In genomic region chr9:77718298-77718640, GRCh38 we compare ENCODE assay signal across 8 cellular contexts.
DNase-seq lines count a peak whose midpoint lies in the region; ATAC-seq and TF ChIP-seq lines count a peak whose summit lies in the region.
"Not testable (repeated sequence)": the region's sequence is repeated elsewhere in the genome, so short reads cannot be mapped to it uniquely, and the experiment has no call there.

No MANE protein-coding gene starts in this region.

- H3F3A ChIP-seq in PC-3 (ENCODE audit: low read length, unreplicated experiment), result not testable (repeated sequence)

- H3K9me3 Mint-ChIP-seq in activated CD8-positive, alpha-beta T cell treated with anti-CD3 and anti-CD28 coated beads for 36 hours; activated naive CD8-positive, alpha-beta T cell treated with anti-CD3 and anti-CD28 coated beads, Interleukin-2, amount 50 U/mL, for 24 hours; type B pancreatic cell: not testable (repeated sequence)

- H3K9ac ChIP-seq in PC-3 (ENCODE audit: low read length), result not testable (repeated sequence)
- peak overlapping the region; percentile 68; the same call in 1 of the 2 replicates for H3K9ac ChIP-seq in iPS-20b (ENCODE audit: low read depth, low read length)

- H3K4me3 Mint-ChIP-seq in activated CD8-positive, alpha-beta T cell treated with anti-CD3 and anti-CD28 coated beads for 36 hours; type B pancreatic cell: not testable (repeated sequence)
- H3K4me3 Mint-ChIP-seq in activated naive CD8-positive, alpha-beta T cell treated with anti-CD3 and anti-CD28 coated beads, Interleukin-2, amount 50 U/mL, for 24 hours, result peak overlapping the region; percentile 58

- not testable (repeated sequence) for TF ChIP-seq EP300 in sigmoid colon (IDR thresholded peaks at IDR 0.05)

- H3K9me2 ChIP-seq in PC-3 (replicated peaks; ENCODE audit: low read length), result not testable (repeated sequence)

- not testable (repeated sequence) for TF ChIP-seq CTCF in PC-3 (conservative IDR thresholded peaks at IDR 0.05; ENCODE audit: low read depth, low read length); activated CD8-positive, alpha-beta T cell treated with anti-CD3 and anti-CD28 coated beads for 36 hours (IDR thresholded peaks at IDR 0.05); dorsolateral prefrontal cortex (IDR thresholded peaks at IDR 0.05 in 54 of 56, conservative IDR thresholded peaks at IDR 0.05 in 2 of 56; ENCODE audit: low read depth in 1 of 56, partially characterized antibody in 56 of 56); sigmoid colon (IDR thresholded peaks at IDR 0.05); type B pancreatic cell (conservative IDR thresholded peaks at IDR 0.05)

- H3K36me3 ChIP-seq in PC-3 (ENCODE audit: low read depth, low read length); iPS-20b (ENCODE audit: insufficient read depth, low read depth, low read length); sigmoid colon: not testable (repeated sequence)

- H3K27ac ChIP-seq in PC-3 (ENCODE audit: low read length) (peak overlapping the region; percentile 66), dorsolateral prefrontal cortex (peak overlapping the region in 40 of 59 donors; percentile 5 to 77 (median 48)), iPS-20b (ENCODE audit: low read length) (peak overlapping the region; percentile 46), sigmoid colon (peak overlapping the region in 3 of 4 donors; percentile 34 to 74 (median 64))

- not testable (repeated sequence) for H4K20me1 ChIP-seq in PC-3 (ENCODE audit: low read length)

- H3K4me2 ChIP-seq in PC-3 (ENCODE audit: low read length), result 0 out of 2 replicates have a peak overlapping the region, but pooled peaks have one; percentile 59

- H3K4me1 Mint-ChIP-seq in activated CD8-positive, alpha-beta T cell treated with anti-CD3 and anti-CD28 coated beads for 36 hours (ENCODE audit: low read depth), result peaks cover 19% of the 10 kb centered on the region
- H3K4me1 Mint-ChIP-seq in activated naive CD8-positive, alpha-beta T cell treated with anti-CD3 and anti-CD28 coated beads, Interleukin-2, amount 50 U/mL, for 24 hours, result peaks cover 33% of the 10 kb centered on the region
- peaks cover 29% of the 10 kb centered on the region for H3K4me1 Mint-ChIP-seq in type B pancreatic cell (ENCODE audit: unreplicated experiment)

- ATAC-seq in PC-3, result peak; percentile 13; the same call in 1 of the 2 replicates
- ATAC-seq in activated CD8-positive, alpha-beta T cell treated with anti-CD3 and anti-CD28 coated beads for 36 hours, result peak; percentile 78
- ATAC-seq in activated naive CD8-positive, alpha-beta T cell treated with anti-CD3 and anti-CD28 coated beads, Interleukin-2, amount 50 U/mL, for 24 hours, result peak; percentile 90

- H3K36me3 Mint-ChIP-seq in activated CD8-positive, alpha-beta T cell treated with anti-CD3 and anti-CD28 coated beads for 36 hours (ENCODE audit: low read depth); activated naive CD8-positive, alpha-beta T cell treated with anti-CD3 and anti-CD28 coated beads, Interleukin-2, amount 50 U/mL, for 24 hours (ENCODE audit: low read depth): not testable (repeated sequence)
- peaks cover 18% of the 10 kb centered on the region for H3K36me3 Mint-ChIP-seq in type B pancreatic cell

- H3K4me1 ChIP-seq in PC-3 (ENCODE audit: insufficient read depth, low read length) (peaks cover 28% of the 10 kb centered on the region), iPS-20b (ENCODE audit: insufficient read depth, low read length) (peaks cover 48% of the 10 kb centered on the region), sigmoid colon (peaks cover 0 to 49% (median 29%) of the 10 kb centered on the region in 4 donors)

- POLR2A ChIA-PET in PC-3 (lab: Charles Lee; ENCODE audit: unreplicated experiment), result interaction anchor here (0.6 kb wide), 1 partner anchor 210 kb away, joined by 18 read pairs; no protein-coding TSS in a partner anchor
- POLR2A ChIA-PET in activated CD8-positive, alpha-beta T cell treated with anti-CD3 and anti-CD28 coated beads for 36 hours (lab: Charles Lee), result not testable (repeated sequence)

- H3K9me3 ChIP-seq in PC-3 (ENCODE audit: low read length); iPS-20b (ENCODE audit: insufficient read depth, low read depth, low read length); sigmoid colon: not testable (repeated sequence)

- not testable (repeated sequence) for H3K4me3 ChIP-seq in PC-3 (ENCODE audit: low read length); dorsolateral prefrontal cortex; iPS-20b (ENCODE audit: low read length); sigmoid colon

- peak overlapping the region; percentile 73 for H3K27ac Mint-ChIP-seq in activated CD8-positive, alpha-beta T cell treated with anti-CD3 and anti-CD28 coated beads for 36 hours
- H3K27ac Mint-ChIP-seq in activated naive CD8-positive, alpha-beta T cell treated with anti-CD3 and anti-CD28 coated beads, Interleukin-2, amount 50 U/mL, for 24 hours, result peak overlapping the region; percentile 87
- H3K27ac Mint-ChIP-seq in type B pancreatic cell, result peak overlapping the region; percentile 89

- CTCF ChIA-PET in PC-3 (lab: Charles Lee), result not testable (repeated sequence)
- CTCF ChIA-PET in activated CD8-positive, alpha-beta T cell treated with anti-CD3 and anti-CD28 coated beads for 36 hours (lab: Charles Lee), result interaction anchor here (0.6 kb wide), 1 partner anchor 239 kb away, joined by 3 read pairs; no protein-coding TSS in a partner anchor

- intact Hi-C loops in PC-3 (cut with micrococcal nuclease), result loop anchor here (5.0 kb wide), 2 partner anchors 131 to 196 kb away; no protein-coding TSS in a partner anchor
- intact Hi-C loops in activated CD8-positive, alpha-beta T cell treated with anti-CD3 and anti-CD28 coated beads for 36 hours (cut with micrococcal nuclease), result loop anchor here (2.0 kb wide), 1 partner anchor 27 kb away; no protein-coding TSS in a partner anchor
- intact Hi-C loops in dorsolateral prefrontal cortex (cut with DNase I); sigmoid colon (cut with DNase I): not testable (repeated sequence)

- not testable (repeated sequence) for H3K27me3 ChIP-seq in PC-3 (ENCODE audit: low read length); dorsolateral prefrontal cortex; iPS-20b (ENCODE audit: insufficient read depth, low read length); sigmoid colon

- 0 out of 2 replicates have a peak overlapping the region, but pooled peaks have one; percentile 38 for H2AFZ ChIP-seq in PC-3 (ENCODE audit: low read length)

- H3K79me2 ChIP-seq in PC-3 (ENCODE audit: low read length), result not testable (repeated sequence)

- peak; percentile 35 for DNase-seq in EL
- not testable (repeated sequence) for DNase-seq in PC-3; activated naive CD8-positive, alpha-beta T cell treated with anti-CD3 and anti-CD28 coated beads, Interleukin-2, amount 50 U/mL, for 24 hours; dorsolateral prefrontal cortex; sigmoid colon; type B pancreatic cell (ENCODE audit: extremely low spot score, unreplicated experiment)
- peak; percentile 26 for DNase-seq in activated CD8-positive, alpha-beta T cell treated with anti-CD3 and anti-CD28 coated beads for 36 hours

- 73 to 84% methylated on average over 5 of the region's 5 CpGs for WGBS in sigmoid colon, 2 donors

- not testable (repeated sequence) for H3K27me3 Mint-ChIP-seq in activated CD8-positive, alpha-beta T cell treated with anti-CD3 and anti-CD28 coated beads for 36 hours; activated naive CD8-positive, alpha-beta T cell treated with anti-CD3 and anti-CD28 coated beads, Interleukin-2, amount 50 U/mL, for 24 hours; type B pancreatic cell

- BruUV-seq in PC-3 (replicated peaks; lab: Mats Ljungman, UMichigan), result not testable (repeated sequence)

- TF ChIP-seq POLR2A in sigmoid colon (IDR thresholded peaks at IDR 0.05), result not testable (repeated sequence)

Comparison
In these comparisons a context has a peak if more than half of its experiments do, and no peak if none do; other contexts are left out.
1. ATAC-seq: peak in every context shown above with its lines; median percentile 90 in activated naive CD8-positive, alpha-beta T cell treated with anti-CD3 and anti-CD28 coated beads, Interleukin-2, amount 50 U/mL, for 24 hours; 78 in activated CD8-positive, alpha-beta T cell treated with anti-CD3 and anti-CD28 coated beads for 36 hours; 13 in PC-3.